ENCODE assay signal across 14 cellular contexts in the genomic region with DNA sequence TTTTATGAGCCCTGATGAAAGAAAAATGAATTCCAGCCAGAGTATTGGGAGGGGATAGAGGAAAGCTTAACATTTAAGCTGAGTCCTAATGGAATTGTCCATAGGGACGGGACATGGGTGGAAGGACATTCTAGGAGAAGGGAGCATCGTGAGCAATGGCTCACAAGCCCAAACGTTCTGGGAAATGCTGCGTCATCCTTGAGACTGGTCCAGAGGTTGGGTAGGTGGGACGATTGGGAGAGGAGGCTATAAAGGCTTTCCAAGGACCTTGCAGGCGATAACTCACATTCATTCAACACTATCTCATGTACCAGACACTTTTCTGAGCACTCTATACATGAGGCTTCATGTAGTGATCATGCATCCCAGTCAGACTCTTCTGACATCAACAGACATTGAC.
DNase-seq lines count a peak whose midpoint lies in the region; ATAC-seq, FAIRE-seq and TF ChIP-seq lines count a peak whose summit lies in the region.
"Had no signal": no experiment of that assay in that cellular context is flagged by ENCODE, and none has a peak within 500 bp of the region (broad histone marks: within the 10 kb centered on the region; RNA-seq: fewer than 3 reads in every experiment).

No MANE protein-coding gene starts in this region.

- H3K4me1 ChIP-seq in IMR-90 (ENCODE audit: control insufficient read depth, insufficient read depth, low read length) (peaks cover 9% of the 10 kb centered on the region; the same call in 1 of the 2 replicates), K562 (replicated peaks in 1 of 2; ENCODE audit: control insufficient read depth in 2 of 2, insufficient read depth in 2 of 2, low read length in 2 of 2) (no peaks in the 10 kb centered on the region), vagina (peaks cover 35% of the 10 kb centered on the region)
- H3K4me1 ChIP-seq: BLaER1 treated with 17β-estradiol and CSF1 and Interleukin-3, amounts not matched to agents 10 nM and 100 nM had no signal

- peak overlapping the region; percentile 16; the same call in 1 of the 2 replicates for H3K14ac ChIP-seq in IMR-90 (replicated peaks; ENCODE audit: low read depth, low read length)

- TF ChIP-seq POLR2A in IMR-90 (IDR thresholded peaks at IDR 0.05; ENCODE audit: low read depth, low read length) (no peak), K562 (conservative IDR thresholded peaks at IDR 0.05) (no peak), vagina (IDR thresholded peaks at IDR 0.05) (no peak)

- H3K56ac ChIP-seq in IMR-90 (ENCODE audit: extremely low read depth, insufficient read depth, low read length): no peak overlapping the region

- no peaks in the 10 kb centered on the region for H3K79me2 ChIP-seq in K562 (ENCODE audit: control insufficient read depth, insufficient read depth, low read length)

- dilution Hi-C loops in IMR-90 (cut with HindIII; ENCODE audit: low sequenced_read_pairs, unreplicated experiment): no loop called here

- peaks cover 0 to 7% of the 10 kb centered on the region in 2 experiments; a peak in 1 of 4 replicates for H3K79me1 ChIP-seq in IMR-90 (ENCODE audit: low read depth in 1 of 2, low read length in 2 of 2)

- H2BK15ac ChIP-seq in IMR-90 (ENCODE audit: low read depth, low read length): no peak overlapping the region

- no peak for TF ChIP-seq RAD21 in IMR-90 (IDR thresholded peaks at IDR 0.05; ENCODE audit: low read length)
- no peak for TF ChIP-seq RAD21 in K562 (CRISPR knock-in tag; conservative IDR thresholded peaks at IDR 0.05 in 1 of 2, IDR thresholded peaks at IDR 0.05 in 1 of 2)

- no peak for FAIRE-seq in K562 (lab: Jason Lieb, UNC)
- FAIRE-seq: GM19239, H1 had no signal

- no peak for TF ChIP-seq CTCF in IMR-90 (conservative IDR thresholded peaks at IDR 0.05; ENCODE audit: low read depth, low read length)
- no peak for TF ChIP-seq CTCF in K562 (IDR thresholded peaks at IDR 0.05 in 2 of 3, conservative IDR thresholded peaks at IDR 0.05 in 1 of 3; ENCODE audit: insufficient read depth in 2 of 3, low read depth in 1 of 3, low read length in 3 of 3)
- TF ChIP-seq CTCF in vagina (IDR thresholded peaks at IDR 0.05): no peak

- no peak for ATAC-seq in IMR-90 (ENCODE audit: low read depth)
- no peak for ATAC-seq in K562
- peak; percentile 21 for ATAC-seq in left lobe of liver
- no peak for ATAC-seq in GM18502 (IDR thresholded peaks at IDR 0.05; ENCODE audit: poor library complexity, unreplicated experiment)
- ATAC-seq: CD8-positive, alpha-beta T cell had no signal

- no peak overlapping the region for H2BK120ac ChIP-seq in IMR-90 (ENCODE audit: low read depth, low read length)

- H4K8ac ChIP-seq in IMR-90 (ENCODE audit: low read depth in 2 of 2, low read length in 2 of 2): no peak overlapping the region

- POLR2A ChIA-PET in IMR-90 (lab: Charles Lee; ENCODE audit: unreplicated experiment): no interaction called here
- POLR2A ChIA-PET in K562 (lab: Yijun Ruan, JAX): no interaction called here

- peak overlapping the region; percentile 6; the same call in 1 of the 2 replicates for H3K4ac ChIP-seq in IMR-90 (ENCODE audit: low read depth, low read length)

- CTCF ChIA-PET in IMR-90 (lab: Yijun Ruan, JAX): no interaction called here
- CTCF ChIA-PET in K562 (lab: Yijun Ruan, JAX; ENCODE audit: low intra/inter-chr PET ratio): no interaction called here

- H3K27ac ChIP-seq in IMR-90 (ENCODE audit: insufficient read depth, low read length): peak overlapping the region; percentile 16; the same call in 1 of the 2 replicates
- H3K27ac ChIP-seq in K562 (ENCODE audit: extremely low read depth, low read depth, low read length): no peak overlapping the region
- H3K27ac ChIP-seq in vagina: peak overlapping the region; percentile 27
- H3K27ac ChIP-seq: BLaER1 treated with 17β-estradiol and CSF1 and Interleukin-3, amounts not matched to agents 10 nM and 100 nM had no signal

- H3K23ac ChIP-seq in IMR-90 (ENCODE audit: low read depth, low read length): no peak overlapping the region

- H2AK9ac ChIP-seq in IMR-90 (replicated peaks; ENCODE audit: low read depth, low read length, poor library complexity): no peak overlapping the region

- no peak for TF ChIP-seq EP300 in K562 (IDR thresholded peaks at IDR 0.05; ENCODE audit: low read length)

- no peak overlapping the region for H4K91ac ChIP-seq in IMR-90 (ENCODE audit: insufficient read depth, low read depth, low read length)

- H2AFZ ChIP-seq in IMR-90 (replicated peaks; ENCODE audit: low read length, poor library complexity) (no peak overlapping the region), K562 (ENCODE audit: low read depth, low read length) (no peak overlapping the region)

- H2BK20ac ChIP-seq in IMR-90 (ENCODE audit: low read depth, low read length): no peak overlapping the region

- H4K20me1 ChIP-seq in IMR-90 (ENCODE audit: insufficient read depth, low read length): no peaks in the 10 kb centered on the region
- H4K20me1 ChIP-seq in K562 (replicated peaks; ENCODE audit: control insufficient read depth, insufficient read depth, low read length): no peaks in the 10 kb centered on the region
- H4K20me1 ChIP-seq: BLaER1 treated with 17β-estradiol and CSF1 and Interleukin-3, amounts not matched to agents 10 nM and 100 nM had no signal

- H2AK5ac ChIP-seq in IMR-90 (ENCODE audit: low read depth, low read length): 0 out of 2 replicates have a peak overlapping the region, but pooled peaks have one; percentile 21

- H3K9me1 ChIP-seq in IMR-90 (ENCODE audit: insufficient read depth, low read length) (peaks cover 9% of the 10 kb centered on the region), K562 (ENCODE audit: control insufficient read depth, insufficient read depth, low read length) (no peaks in the 10 kb centered on the region)

- intact Hi-C loops in IMR-90 (cut with micrococcal nuclease) (no loop called here), K562 (cut with micrococcal nuclease) (no loop called here), vagina (cut with DNase I) (no loop called here)

- in situ Hi-C loops in IMR-90 (cut with MboI; ENCODE audit: low sequenced_read_pairs) (no loop called here), K562 (cut with MboI) (no loop called here)

- H2BK5ac ChIP-seq in IMR-90 (ENCODE audit: low read depth, low read length, poor library complexity, severe bottlenecking): no peak overlapping the region

- H3K36me3 ChIP-seq in IMR-90 (ENCODE audit: control insufficient read depth, insufficient read depth, low read length): peaks cover 27% of the 10 kb centered on the region
- no peaks in the 10 kb centered on the region for H3K36me3 ChIP-seq in K562 (ENCODE audit: control insufficient read depth, insufficient read depth, low read length)
- H3K36me3 ChIP-seq in vagina: no peaks in the 10 kb centered on the region
- H3K36me3 ChIP-seq: BLaER1 treated with 17β-estradiol and CSF1 and Interleukin-3, amounts not matched to agents 10 nM and 100 nM had no signal

- H3K9ac ChIP-seq in IMR-90 (ENCODE audit: low read depth, low read length) (no peak overlapping the region), K562 (ENCODE audit: insufficient read depth in 1 of 2, low read depth in 2 of 2, low read length in 2 of 2) (no peak overlapping the region)
- H3K9ac ChIP-seq: BLaER1 treated with 17β-estradiol and CSF1 and Interleukin-3, amounts not matched to agents 10 nM and 100 nM had no signal

- peak overlapping the region; percentile 64 for H3K18ac ChIP-seq in IMR-90 (ENCODE audit: low read depth, low read length)

- WGBS in IMR-90 (ENCODE audit: extremely low coverage in 2 of 2, insufficient read length in 1 of 2), 2 experiments: 90% methylated on average over 2 of the region's 6 CpGs; no CpG with 5 or more reads in 1 of the 2 experiments
- 0% methylated on average over 6 of the region's 6 CpGs for WGBS in K562 (ENCODE audit: insufficient coverage, low coverage, missing lambda C conversion rate)

- H3K4me3 ChIP-seq in IMR-90 (ENCODE audit: insufficient read depth, low read depth, low read length): no peak overlapping the region
- H3K4me3 ChIP-seq in K562: no peak overlapping the region
- H3K4me3 ChIP-seq in vagina: no peak overlapping the region
- H3K4me3 ChIP-seq: BLaER1 treated with 17β-estradiol and CSF1 and Interleukin-3, amounts not matched to agents 10 nM and 100 nM had no signal

- H3K27me3 ChIP-seq in IMR-90 (ENCODE audit: control insufficient read depth, insufficient read depth, low read length) (no peaks in the 10 kb centered on the region), K562 (ENCODE audit: control insufficient read depth in 2 of 2, insufficient read depth in 2 of 2, low read length in 2 of 2) (peaks cover 1 to 10% of the 10 kb centered on the region in 2 experiments; a peak in 1 of 5 replicates), vagina (no peaks in the 10 kb centered on the region)
- H3K27me3 ChIP-seq: BLaER1 treated with 17β-estradiol and CSF1 and Interleukin-3, amounts not matched to agents 10 nM and 100 nM had no signal

- BruUV-seq in IMR-90 (replicated peaks; lab: Mats Ljungman, UMichigan) (no TSS peak), K562 (replicated peaks; lab: Mats Ljungman, UMichigan) (no TSS peak)

- no peak overlapping the region for H3K4me2 ChIP-seq in IMR-90 (ENCODE audit: low read depth, low read length)
- H3K4me2 ChIP-seq in K562 (ENCODE audit: insufficient read depth, low read length): no peak overlapping the region
- H3K4me2 ChIP-seq: BLaER1 treated with 17β-estradiol and CSF1 and Interleukin-3, amounts not matched to agents 10 nM and 100 nM had no signal

- peak overlapping the region; percentile 36 for H4K5ac ChIP-seq in IMR-90 (ENCODE audit: low read depth, low read length)

- H3K9me3 ChIP-seq in IMR-90 (ENCODE audit: control insufficient read depth, insufficient read depth, low read length) (no peaks in the 10 kb centered on the region), K562 (replicated peaks; ENCODE audit: control insufficient read depth, insufficient read depth, low read depth, low read length) (no peaks in the 10 kb centered on the region), vagina (no peaks in the 10 kb centered on the region)
- H3K9me3 ChIP-seq: BLaER1 treated with 17β-estradiol and CSF1 and Interleukin-3, amounts not matched to agents 10 nM and 100 nM had no signal

- no peak for DNase-seq in IMR-90
- DNase-seq in K562 (ENCODE audit: extremely low read depth in 1 of 4, low spot score in 3 of 4): no peak
- DNase-seq in left lobe of liver (ENCODE audit: low spot score): no peak
- no peak for DNase-seq in vagina (ENCODE audit: extremely low spot score in 2 of 2)
- DNase-seq in activated CD4-positive, alpha-beta T cell treated with anti-CD3 and anti-CD28 coated beads for 1 hour: no peak
- DNase-seq: Calu3; CD8-positive, alpha-beta T cell; DMS79 treated with DMSO at 0.1 percent for 48 hours; GF-D8; H9 had no signal

TF ChIP-seq in IMR-90, 13 proteins besides CTCF, POLR2A, EP300 and RAD21:
- TF ChIP-seq NFE2L2 (IDR thresholded peaks at IDR 0.05; ENCODE audit: low read depth, low read length): 0 out of 2 replicates have a peak, but pooled peaks have one; percentile 30
- no peak for TF ChIP-seq FOS (IDR thresholded peaks at IDR 0.05; ENCODE audit: low read depth, low read length)

TF ChIP-seq in K562, 482 proteins besides CTCF, POLR2A, EP300 and RAD21:
- TF ChIP-seq ETV5 (CRISPR knock-in tag; IDR thresholded peaks at IDR 0.05; ENCODE audit: low read depth) (no peak), NFE2 (IDR thresholded peaks at IDR 0.05; ENCODE audit: low read depth) (peak; percentile 53), C11orf30 (IDR thresholded peaks at IDR 0.05; ENCODE audit: low read depth) (peak; percentile 29; the same call in 1 of the 2 replicates), MIER1 (IDR thresholded peaks at IDR 0.05; ENCODE audit: low read depth) (no peak), MAFG (tag; conservative IDR thresholded peaks at IDR 0.05) (peak; percentile 50)
